Comparison of ENCODE assay signal across 18 cellular contexts in the genomic region with DNA sequence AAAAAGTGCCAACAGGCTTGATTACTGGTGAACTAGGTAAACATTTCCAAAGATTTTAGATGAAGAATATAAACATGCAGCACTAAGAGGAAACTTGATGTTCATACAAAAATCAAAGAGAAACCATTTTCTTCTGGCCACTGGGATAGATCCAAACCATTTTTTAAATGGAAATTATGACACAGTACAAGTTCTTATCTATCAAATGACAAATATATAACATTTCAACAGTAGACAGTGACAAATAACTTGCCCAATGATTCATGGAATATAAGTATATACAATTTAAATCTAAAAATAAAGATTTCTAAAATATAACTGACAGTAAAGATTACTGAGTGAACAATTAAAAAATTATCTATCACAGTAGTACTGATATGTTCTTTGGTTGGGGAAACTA.
DNase-seq lines count a peak whose midpoint lies in the region; ATAC-seq, FAIRE-seq and TF ChIP-seq lines count a peak whose summit lies in the region.
"Had no signal": no experiment of that assay in that cellular context is flagged by ENCODE, and none has a peak within 500 bp of the region (broad histone marks: within the 10 kb centered on the region; RNA-seq: fewer than 3 reads in every experiment).

No MANE protein-coding gene starts in this region.

- ATAC-seq in Right ventricle myocardium inferior: peak; percentile 34
- ATAC-seq in heart right ventricle: peak in 5 of 8 donors; percentile 52 to 62 (median 61)

- H3K9me3 ChIP-seq in right atrium auricular region: no peaks in the 10 kb centered on the region
- no peaks in the 10 kb centered on the region for H3K9me3 ChIP-seq in Loucy (ENCODE audit: insufficient read depth, low read depth, low read length)
- H3K9me3 ChIP-seq in heart right ventricle: no peaks in the 10 kb centered on the region
- H3K9me3 ChIP-seq in kidney (ENCODE audit: control insufficient read depth in 1 of 2, low read length in 2 of 2): no peaks in the 10 kb centered on the region
- H3K9me3 ChIP-seq in neuronal stem cell (replicated peaks in 1 of 2; ENCODE audit: control insufficient read depth in 2 of 2, insufficient read depth in 1 of 2, low read depth in 1 of 2, low read length in 2 of 2): peaks cover 0 to 2% of the 10 kb centered on the region in 2 donors
- H3K9me3 ChIP-seq: BLaER1, HAP-1 had no signal

- H3K4me3 ChIP-seq in right atrium auricular region (no peak overlapping the region), Loucy (ENCODE audit: low read length, poor library complexity, severe bottlenecking) (peak overlapping the region; percentile 69), heart right ventricle (no peak overlapping the region), kidney (ENCODE audit: low read length in 2 of 2) (no peak overlapping the region), neuronal stem cell (ENCODE audit: low read length in 2 of 2) (no peak overlapping the region)
- H3K4me3 ChIP-seq: BLaER1, GM23248, HAP-1 had no signal

- H3F3A ChIP-seq in Loucy (ENCODE audit: low read depth): peaks cover 2% of the 10 kb centered on the region; the same call in 1 of the 2 replicates

- H3K4me2 ChIP-seq in Loucy (ENCODE audit: low read depth, low read length, poor library complexity, severe bottlenecking): peak overlapping the region; percentile 74
- no peak overlapping the region for H3K4me2 ChIP-seq in neuronal stem cell (ENCODE audit: insufficient read depth, low read length, poor library complexity, severe bottlenecking)
- H3K4me2 ChIP-seq: BLaER1 had no signal

- H2BK120ac ChIP-seq in neuronal stem cell (ENCODE audit: low read depth, low read length): no peak overlapping the region

- H4K8ac ChIP-seq in neuronal stem cell (ENCODE audit: low read depth, low read length): no peak overlapping the region

- no peak overlapping the region for H2BK5ac ChIP-seq in neuronal stem cell (ENCODE audit: low read length)

- no peak overlapping the region for H2AK5ac ChIP-seq in neuronal stem cell (ENCODE audit: low read depth, low read length)

- intact Hi-C loops in Right ventricle myocardium inferior (cut with DNase I) (no loop called here), heart right ventricle (cut with DNase I) (no loop called here), kidney (cut with DNase I) (no loop called here)

- H2BK15ac ChIP-seq in neuronal stem cell (ENCODE audit: low read length): no peak overlapping the region

- H4K20me1 ChIP-seq in Loucy (ENCODE audit: insufficient read depth, low read length, poor library complexity, severe bottlenecking): no peaks in the 10 kb centered on the region
- H4K20me1 ChIP-seq: BLaER1 had no signal

- no peak for DNase-seq in Right ventricle myocardium inferior (ENCODE audit: missing footprints)
- DNase-seq in right atrium auricular region (ENCODE audit: low spot score): no peak
- no peak for DNase-seq in heart right ventricle
- DNase-seq in kidney: no peak
- no peak for DNase-seq in neuronal stem cell (ENCODE audit: low spot score)
- DNase-seq in germinal center (ENCODE audit: low spot score): no peak
- no peak for DNase-seq in activated naive CD4-positive, alpha-beta T cell treated with anti-CD3 and anti-CD28 coated beads, Interleukin-2, amount 50 U/mL, for 16 hours
- DNase-seq: 8988T; CD4-positive, alpha-beta memory T cell; GDM1; GM23248; IMR-90 had no signal

- no peaks in the 10 kb centered on the region for H3K79me1 ChIP-seq in neuronal stem cell (ENCODE audit: low read depth, low read length)

- FAIRE-seq in kidney (lab: Jason Lieb, UNC): peak; percentile 50
- FAIRE-seq: GM12892, GM18507, HTR-8/SVneo had no signal

- H3K27me3 ChIP-seq in right atrium auricular region: no peaks in the 10 kb centered on the region
- H3K27me3 ChIP-seq in Loucy (ENCODE audit: insufficient read depth, low read length, poor library complexity, severe bottlenecking): no peaks in the 10 kb centered on the region
- H3K27me3 ChIP-seq in heart right ventricle: no peaks in the 10 kb centered on the region
- H3K27me3 ChIP-seq in neuronal stem cell (ENCODE audit: control insufficient read depth in 3 of 3, insufficient read depth in 3 of 3, low read depth in 1 of 3, low read length in 3 of 3): no peaks in the 10 kb centered on the region
- H3K27me3 ChIP-seq: BLaER1 had no signal

- H3K79me2 ChIP-seq in Loucy (ENCODE audit: insufficient read depth, low read length): no peaks in the 10 kb centered on the region

- TF ChIP-seq CTCF in right atrium auricular region (IDR thresholded peaks at IDR 0.05) (no peak), Loucy (conservative IDR thresholded peaks at IDR 0.05; ENCODE audit: low read length) (no peak), heart right ventricle (IDR thresholded peaks at IDR 0.05) (no peak), kidney (IDR thresholded peaks at IDR 0.05; ENCODE audit: borderline replicate concordance, extremely low read depth, insufficient read depth) (no peak)

- H3K9me2 ChIP-seq in Loucy (replicated peaks; ENCODE audit: low read depth, low read length): no peaks in the 10 kb centered on the region

- no peak overlapping the region for H3K14ac ChIP-seq in neuronal stem cell (ENCODE audit: low read length)

- H3K4me1 ChIP-seq in right atrium auricular region (peaks cover 0 to 4% of the 10 kb centered on the region in 2 donors), Loucy (ENCODE audit: insufficient read depth, low read length, poor library complexity, severe bottlenecking) (peaks cover 40% of the 10 kb centered on the region), heart right ventricle (peaks cover 0 to 7% (median 0%) of the 10 kb centered on the region in 9 donors), kidney (ENCODE audit: control insufficient read depth in 1 of 2, insufficient read depth in 1 of 2, low read depth in 1 of 2, low read length in 2 of 2) (no peaks in the 10 kb centered on the region), neuronal stem cell (ENCODE audit: control insufficient read depth in 2 of 2, insufficient read depth in 1 of 2, low read depth in 1 of 2, low read length in 2 of 2) (no peaks in the 10 kb centered on the region)
- H3K4me1 ChIP-seq: BLaER1, HAP-1 had no signal

- peaks cover 41% of the 10 kb centered on the region for H3K36me3 ChIP-seq in right atrium auricular region
- H3K36me3 ChIP-seq in Loucy (ENCODE audit: insufficient read depth, low read length): peaks cover 3% of the 10 kb centered on the region; the same call in 1 of the 2 replicates
- H3K36me3 ChIP-seq in heart right ventricle: peaks cover 0 to 94% (median 42%) of the 10 kb centered on the region in 9 donors
- peaks cover 33 to 50% of the 10 kb centered on the region in 2 donors for H3K36me3 ChIP-seq in kidney (ENCODE audit: control insufficient read depth in 1 of 2, insufficient read depth in 2 of 2, low read length in 2 of 2)
- H3K36me3 ChIP-seq in neuronal stem cell (replicated peaks in 1 of 2; ENCODE audit: control insufficient read depth in 2 of 2, insufficient read depth in 2 of 2, low read length in 2 of 2): peaks cover 9 to 81% of the 10 kb centered on the region in 2 donors

- no peak overlapping the region for H4K91ac ChIP-seq in neuronal stem cell (ENCODE audit: low read depth, low read length, poor library complexity)

- H2BK12ac ChIP-seq in neuronal stem cell (ENCODE audit: low read length): no peak overlapping the region

- no peak overlapping the region for H3K23ac ChIP-seq in neuronal stem cell (ENCODE audit: low read depth, low read length, poor library complexity)

- no peak overlapping the region for H3K4ac ChIP-seq in neuronal stem cell (ENCODE audit: low read length)

- H3K9ac ChIP-seq in Loucy (ENCODE audit: low read depth, low read length, poor library complexity, severe bottlenecking) (peak overlapping the region; percentile 52), kidney (ENCODE audit: low read length in 2 of 2) (no peak overlapping the region), neuronal stem cell (ENCODE audit: low read depth, low read length, poor library complexity) (no peak overlapping the region)
- H3K9ac ChIP-seq: BLaER1, GM23248 had no signal

- no peak overlapping the region for H3K27ac ChIP-seq in right atrium auricular region
- H3K27ac ChIP-seq in heart right ventricle: peak overlapping the region in 8 of 10 donors; percentile 31 to 67 (median 54)
- no peak overlapping the region for H3K27ac ChIP-seq in kidney (ENCODE audit: low read depth in 2 of 2, low read length in 2 of 2)
- no peak overlapping the region for H3K27ac ChIP-seq in neuronal stem cell (replicated peaks; ENCODE audit: low read length)
- H3K27ac ChIP-seq: BLaER1, GM23248 had no signal

- H3K18ac ChIP-seq in neuronal stem cell (ENCODE audit: low read length): no peak overlapping the region

- H2AFZ ChIP-seq in Loucy (ENCODE audit: low read length): peak overlapping the region; percentile 76
- H2AFZ ChIP-seq in neuronal stem cell (ENCODE audit: low read length): no peak overlapping the region
- H2AFZ ChIP-seq: GM23248 had no signal

Comparison
In these comparisons a context has a peak if more than half of its experiments do, and no peak if none do; other contexts are left out.
1. H3K27ac ChIP-seq: peak in heart right ventricle (8 of 10); none in right atrium auricular region (0 of 2), kidney (0 of 2) and neuronal stem cell (single experiment).